ENCODE assay signal across 1 cellular context in the genomic region with DNA sequence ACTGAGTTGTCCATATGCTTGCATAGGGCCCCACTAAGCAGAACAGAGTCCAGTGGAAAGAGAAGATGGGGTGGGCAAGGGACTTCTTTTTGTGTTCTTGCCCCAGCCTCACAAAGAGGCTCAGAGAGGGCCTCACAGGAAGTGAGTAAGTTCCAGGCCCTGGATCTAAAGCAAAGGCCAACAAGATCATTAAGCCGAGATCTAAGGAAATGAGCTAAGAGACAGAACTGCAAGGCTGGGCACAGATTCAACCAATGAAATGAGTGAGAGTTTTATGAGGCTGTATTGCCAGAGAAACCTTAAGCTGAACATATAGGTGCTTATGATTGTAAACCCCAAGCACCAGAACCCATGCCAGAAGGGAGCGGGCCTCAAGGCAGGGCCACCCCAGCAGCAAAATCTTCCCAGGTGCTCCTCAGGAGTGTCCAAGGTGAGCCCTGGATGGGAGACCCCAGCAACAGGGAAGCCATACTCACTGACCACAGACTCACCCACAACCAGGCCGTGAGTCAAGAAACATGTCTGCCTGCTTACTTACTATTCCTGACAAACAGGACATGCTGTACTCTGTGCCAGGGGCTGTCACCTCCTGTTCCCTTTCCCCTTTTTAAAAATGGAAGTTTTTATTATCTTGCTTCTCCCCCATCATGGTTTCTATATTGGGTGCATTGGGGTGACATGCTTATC.
TF ChIP-seq lines count a peak whose summit lies in the region.

No MANE protein-coding gene starts in this region.

TF ChIP-seq in IMR-90, 13 proteins besides CTCF, POLR2A, EP300 and RAD21:
- TF ChIP-seq SMC3 (IDR thresholded peaks at IDR 0.05; ENCODE audit: low read depth, low read length), result no peak
- no peak for TF ChIP-seq MAFK (IDR thresholded peaks at IDR 0.05; ENCODE audit: low read depth, low read length)
- TF ChIP-seq MAZ (IDR thresholded peaks at IDR 0.05; ENCODE audit: borderline replicate concordance, low read depth, low read length), result no peak
